ENCODE assay signal across 14 cellular contexts in the genomic region with DNA sequence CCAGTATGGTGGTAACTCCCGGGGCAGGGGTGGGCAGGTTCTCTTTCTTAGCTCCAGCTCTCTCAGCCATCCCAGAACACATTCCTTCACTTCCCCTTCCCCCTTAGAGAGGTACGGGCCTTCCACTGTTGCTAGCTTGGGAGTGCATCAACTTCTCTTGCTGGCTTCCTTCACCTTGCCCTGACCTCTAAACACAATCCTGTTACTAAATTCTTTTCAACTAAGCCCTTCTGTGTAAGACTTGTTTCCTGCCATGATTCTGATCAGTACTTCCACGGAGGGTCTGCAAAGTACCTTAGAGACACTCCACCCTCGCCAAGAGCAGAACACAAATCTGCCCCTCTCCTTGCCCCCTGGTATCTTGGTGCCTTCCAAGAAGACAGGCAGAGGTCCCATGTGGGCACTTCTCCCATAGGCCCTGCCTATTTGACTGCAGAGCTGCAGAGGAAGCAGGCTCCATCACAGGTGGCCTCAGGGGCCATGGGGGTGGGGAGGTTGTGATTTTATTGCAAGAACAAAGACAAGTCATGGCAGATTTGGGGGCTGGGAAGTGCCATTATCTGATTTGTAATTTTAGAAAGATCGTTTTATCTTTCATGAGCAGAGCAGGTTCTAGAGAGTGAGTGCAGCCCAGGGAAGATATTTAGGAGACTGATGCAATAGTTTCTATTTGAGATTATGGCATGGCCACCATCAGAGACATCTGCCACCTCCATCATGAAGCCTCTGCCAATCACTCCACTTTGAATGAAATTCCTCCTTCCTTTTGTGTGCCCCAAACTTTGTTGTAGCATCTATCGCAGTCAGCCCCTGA.
DNase-seq lines count a peak whose midpoint lies in the region; ATAC-seq and TF ChIP-seq lines count a peak whose summit lies in the region.
"Had no signal": no experiment of that assay in that cellular context is flagged by ENCODE, and none has a peak within 500 bp of the region (broad histone marks: within the 10 kb centered on the region; RNA-seq: fewer than 3 reads in every experiment).

No MANE protein-coding gene starts in this region.

- H3K36me3 Mint-ChIP-seq in CD4-positive, CD25-positive, alpha-beta regulatory T cell, result peaks cover 2% of the 10 kb centered on the region
- H3K36me3 Mint-ChIP-seq in T-helper 1 cell treated with Interleukin-12 subunit alpha and Interleukin-12 subunit beta and Interleukin-4 antibody, amounts not matched to agents 30 μg/mL and 1 μg/mL, for 36 hours (ENCODE audit: low read depth), result peaks cover 18% of the 10 kb centered on the region
- H3K36me3 Mint-ChIP-seq in naive B cell, result no peaks in the 10 kb centered on the region
- no peaks in the 10 kb centered on the region for H3K36me3 Mint-ChIP-seq in osteocyte (ENCODE audit: unreplicated experiment)

- ATAC-seq in CD4-positive, CD25-positive, alpha-beta regulatory T cell (ENCODE audit: low read depth in 2 of 2), result no peak
- no peak for ATAC-seq in naive B cell (ENCODE audit: low read depth in 2 of 2)
- no peak for ATAC-seq in Right ventricle myocardium superior (ENCODE audit: poor library complexity)

- TF ChIP-seq CTCF in HEK293 (tag by site-specific recombination; IDR thresholded peaks at IDR 0.05) (no peak), right atrium auricular region (IDR thresholded peaks at IDR 0.05) (no peak), osteocyte (IDR thresholded peaks at IDR 0.05) (no peak)

- H3K4me1 ChIP-seq in CD4-positive, CD25-positive, alpha-beta regulatory T cell (ENCODE audit: control insufficient read depth, insufficient read depth, low read length, poor library complexity, severe bottlenecking), result peaks cover 24% of the 10 kb centered on the region
- H3K4me1 ChIP-seq in HEK293 (ENCODE audit: control insufficient read depth, insufficient read depth, low read length) (no peaks in the 10 kb centered on the region), right atrium auricular region (peaks cover 0 to 13% of the 10 kb centered on the region in 2 donors)

- H3K36me3 ChIP-seq in CD4-positive, CD25-positive, alpha-beta regulatory T cell (ENCODE audit: control insufficient read depth, insufficient read depth, low read length), result no peaks in the 10 kb centered on the region
- H3K36me3 ChIP-seq in HEK293 (ENCODE audit: control insufficient read depth in 2 of 2, insufficient read depth in 1 of 2, low read length in 2 of 2) (no peaks in the 10 kb centered on the region), right atrium auricular region (no peaks in the 10 kb centered on the region)
- H3K36me3 ChIP-seq: MG63 had no signal

- H3K27ac Mint-ChIP-seq in CD4-positive, CD25-positive, alpha-beta regulatory T cell, result peak overlapping the region; percentile 3 to 86 (median 59)
- H3K27ac Mint-ChIP-seq in T-helper 1 cell treated with Interleukin-12 subunit alpha and Interleukin-12 subunit beta and Interleukin-4 antibody, amounts not matched to agents 30 μg/mL and 1 μg/mL, for 36 hours, result peak overlapping the region; percentile 52
- peak overlapping the region; percentile 17 to 97 (median 91) for H3K27ac Mint-ChIP-seq in naive B cell
- no peak overlapping the region for H3K27ac Mint-ChIP-seq in osteocyte (ENCODE audit: unreplicated experiment)

- H3K4me1 Mint-ChIP-seq in CD4-positive, CD25-positive, alpha-beta regulatory T cell, result peaks cover 16 to 51% (median 31%) of the 10 kb centered on the region in 4 donors
- H3K4me1 Mint-ChIP-seq in T-helper 1 cell treated with Interleukin-12 subunit alpha and Interleukin-12 subunit beta and Interleukin-4 antibody, amounts not matched to agents 30 μg/mL and 1 μg/mL, for 36 hours (ENCODE audit: low read depth), result peaks cover 49% of the 10 kb centered on the region
- H3K4me1 Mint-ChIP-seq in naive B cell (peaks cover 44 to 72% (median 60%) of the 10 kb centered on the region in 3 donors), osteocyte (ENCODE audit: unreplicated experiment) (peaks cover 3% of the 10 kb centered on the region)

- H3K9me3 Mint-ChIP-seq in CD4-positive, CD25-positive, alpha-beta regulatory T cell, result peaks cover 0 to 5% (median 0%) of the 10 kb centered on the region in 7 donors
- H3K9me3 Mint-ChIP-seq in T-helper 1 cell treated with Interleukin-12 subunit alpha and Interleukin-12 subunit beta and Interleukin-4 antibody, amounts not matched to agents 30 μg/mL and 1 μg/mL, for 36 hours, result peaks cover 3% of the 10 kb centered on the region
- peaks cover 0 to 4% (median 0%) of the 10 kb centered on the region in 7 donors for H3K9me3 Mint-ChIP-seq in naive B cell
- peaks cover 2% of the 10 kb centered on the region for H3K9me3 Mint-ChIP-seq in osteocyte (ENCODE audit: unreplicated experiment)

- H3K9me3 ChIP-seq in CD4-positive, CD25-positive, alpha-beta regulatory T cell (ENCODE audit: control insufficient read depth in 2 of 2, low read length in 2 of 2), result no peaks in the 10 kb centered on the region
- H3K9me3 ChIP-seq in HEK293 (ENCODE audit: control insufficient read depth, insufficient read depth, low read depth, low read length) (no peaks in the 10 kb centered on the region), right atrium auricular region (no peaks in the 10 kb centered on the region)
- H3K9me3 ChIP-seq: MG63 had no signal

- no peak overlapping the region for H3K4me3 ChIP-seq in CD4-positive, CD25-positive, alpha-beta regulatory T cell (ENCODE audit: low read depth, low read length)
- no peak overlapping the region for H3K4me3 ChIP-seq in HEK293 (ENCODE audit: low read depth, low read length)
- H3K4me3 ChIP-seq in right atrium auricular region, result no peak overlapping the region
- H3K4me3 ChIP-seq: MG63 had no signal

- DNase-seq in CD4-positive, CD25-positive, alpha-beta regulatory T cell, result peak in 1 of 3 donors; percentile 23
- DNase-seq in naive B cell (no peak), right atrium auricular region (ENCODE audit: low spot score) (no peak), osteocyte (ENCODE audit: extremely low spot score, unreplicated experiment) (no peak), Right ventricle myocardium superior (no peak)
- DNase-seq: amniotic stem cell; cerebellar nuclear complex; DMS79; MG63; NCI-H2081; NCI-H69; stimulated activated CD4-positive, alpha-beta T cell treated with anti-CD3 and anti-CD28 coated beads, Interleukin-15, amount 100 ng/mL, for 24 hours had no signal

- intact Hi-C loops in Right ventricle myocardium superior (cut with DNase I), result no loop called here

- POLR2A ChIA-PET in HEK293 (lab: Yijun Ruan, JAX), result no interaction called here

- no peaks in the 10 kb centered on the region for H3K27me3 ChIP-seq in CD4-positive, CD25-positive, alpha-beta regulatory T cell (ENCODE audit: control insufficient read depth, insufficient read depth, low read length)
- H3K27me3 ChIP-seq in right atrium auricular region, result no peaks in the 10 kb centered on the region
- H3K27me3 ChIP-seq: MG63 had no signal

- no peak overlapping the region for H3K27ac ChIP-seq in CD4-positive, CD25-positive, alpha-beta regulatory T cell (ENCODE audit: insufficient read depth, low read length, poor library complexity, severe bottlenecking)
- H3K27ac ChIP-seq in HEK293 (ENCODE audit: extremely low read depth, low read depth, low read length) (no peak overlapping the region), right atrium auricular region (no peak overlapping the region)

- CTCF ChIA-PET in HEK293 (lab: Yijun Ruan, JAX), result no interaction called here

- H3K4me3 Mint-ChIP-seq in CD4-positive, CD25-positive, alpha-beta regulatory T cell, result peak overlapping the region in 2 of 4 donors; percentile 17 to 28
- H3K4me3 Mint-ChIP-seq in T-helper 1 cell treated with Interleukin-12 subunit alpha and Interleukin-12 subunit beta and Interleukin-4 antibody, amounts not matched to agents 30 μg/mL and 1 μg/mL, for 36 hours, result no peak overlapping the region
- H3K4me3 Mint-ChIP-seq in naive B cell, result peak overlapping the region; percentile 5 to 77 (median 50)
- H3K4me3 Mint-ChIP-seq in osteocyte (ENCODE audit: unreplicated experiment), result no peak overlapping the region

- H3K27me3 Mint-ChIP-seq in CD4-positive, CD25-positive, alpha-beta regulatory T cell, result no peaks in the 10 kb centered on the region
- H3K27me3 Mint-ChIP-seq in T-helper 1 cell treated with Interleukin-12 subunit alpha and Interleukin-12 subunit beta and Interleukin-4 antibody, amounts not matched to agents 30 μg/mL and 1 μg/mL, for 36 hours (ENCODE audit: low read depth), result no peaks in the 10 kb centered on the region
- H3K27me3 Mint-ChIP-seq in naive B cell (no peaks in the 10 kb centered on the region), osteocyte (ENCODE audit: unreplicated experiment) (no peaks in the 10 kb centered on the region)

TF ChIP-seq in HEK293, 187 proteins besides CTCF, POLR2A, EP300 and RAD21 (continues in another document):
- TF ChIP-seq ZNF169 (tag by site-specific recombination; IDR thresholded peaks at IDR 0.05) (no peak), TCF7L2 (IDR thresholded peaks at IDR 0.05; ENCODE audit: borderline replicate concordance, low read depth, low read length) (peak; percentile 44; the same call in 1 of the 2 replicates), ZBTB21 (tag by site-specific recombination; IDR thresholded peaks at IDR 0.05) (no peak), ZNF549 (tag by site-specific recombination; IDR thresholded peaks at IDR 0.05) (no peak)
- TF ChIP-seq, protein P1, sequence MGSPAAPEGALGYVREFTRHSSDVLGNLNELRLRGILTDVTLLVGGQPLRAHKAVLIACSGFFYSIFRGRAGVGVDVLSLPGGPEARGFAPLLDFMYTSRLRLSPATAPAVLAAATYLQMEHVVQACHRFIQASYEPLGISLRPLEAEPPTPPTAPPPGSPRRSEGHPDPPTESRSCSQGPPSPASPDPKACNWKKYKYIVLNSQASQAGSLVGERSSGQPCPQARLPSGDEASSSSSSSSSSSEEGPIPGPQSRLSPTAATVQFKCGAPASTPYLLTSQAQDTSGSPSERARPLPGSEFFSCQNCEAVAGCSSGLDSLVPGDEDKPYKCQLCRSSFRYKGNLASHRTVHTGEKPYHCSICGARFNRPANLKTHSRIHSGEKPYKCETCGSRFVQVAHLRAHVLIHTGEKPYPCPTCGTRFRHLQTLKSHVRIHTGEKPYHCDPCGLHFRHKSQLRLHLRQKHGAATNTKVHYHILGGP (tag by site-specific recombination; IDR thresholded peaks at IDR 0.05), result no peak

Comparison
In these comparisons a context has a peak if more than half of its experiments do, and no peak if none do; other contexts are left out.
1. H3K4me3 Mint-ChIP-seq: peak in naive B cell (8 of 8); none in T-helper 1 cell treated with Interleukin-12 subunit alpha and Interleukin-12 subunit beta and Interleukin-4 antibody, amounts not matched to agents 30 μg/mL and 1 μg/mL, for 36 hours (single experiment) and osteocyte (single experiment).